In the genomic region with DNA sequence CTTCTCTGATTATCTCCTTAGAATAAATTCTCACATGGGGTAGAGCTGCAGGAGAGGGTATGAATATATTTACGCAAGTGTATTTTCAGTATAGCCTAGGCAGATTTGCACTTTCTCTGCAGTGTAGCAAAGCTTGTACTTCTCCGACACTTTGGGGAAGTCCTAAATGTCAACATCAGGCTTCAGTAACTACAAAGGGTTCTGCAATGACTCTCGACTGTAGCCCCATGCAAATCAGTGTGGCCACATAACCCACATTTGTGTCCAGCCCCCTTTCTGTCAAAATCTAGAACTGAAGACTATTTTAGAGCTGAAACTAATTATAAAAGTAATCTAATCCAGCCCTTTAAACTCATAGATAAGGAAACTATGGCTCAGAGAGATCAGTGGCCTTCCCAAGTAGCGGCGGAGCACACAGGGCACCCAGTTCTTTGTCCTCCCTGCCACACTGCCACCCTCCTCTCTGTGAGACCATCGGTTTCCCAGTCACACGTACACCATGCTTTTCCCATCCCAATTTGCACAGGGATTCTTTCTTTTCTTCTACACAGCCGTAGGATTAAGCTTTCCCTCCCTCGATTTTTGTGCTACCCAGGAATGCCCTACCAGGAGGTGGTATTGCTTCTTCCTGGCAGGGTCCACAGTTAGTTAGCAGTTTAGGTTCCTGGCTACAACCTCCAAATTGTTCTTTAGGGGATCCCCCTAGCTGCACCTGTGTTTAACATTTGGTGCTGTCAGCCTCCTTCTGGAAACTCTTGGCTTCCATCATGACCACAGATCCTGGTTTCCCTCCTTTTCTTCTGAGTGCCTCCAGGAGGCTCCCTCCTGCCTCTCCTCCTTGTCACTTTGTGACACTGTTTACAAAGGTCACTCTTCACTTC, we compare ENCODE assay signal across 9 cellular contexts. TPM values are rescaled to one million over a fixed set of nuclear protein-coding genes. Genes with fewer than 3 reads are reported as not detected.
A peak's percentile ranks its signal among the peaks of the same experiment; 100 is the strongest.
DNase-seq lines count a peak whose midpoint lies in the region; ATAC-seq, FAIRE-seq and TF ChIP-seq lines count a peak whose summit lies in the region.
"Had no signal": no experiment of that assay in that cellular context is flagged by ENCODE, and none has a peak within 500 bp of the region (broad histone marks: within the 10 kb centered on the region; RNA-seq: fewer than 3 reads in every experiment).

No MANE protein-coding gene starts in this region.

- TF ChIP-seq CTCF in right lobe of liver (IDR thresholded peaks at IDR 0.05) (no peak), HepG2 (CRISPR knock-in tag; IDR thresholded peaks at IDR 0.05) (no peak), tibial nerve (IDR thresholded peaks at IDR 0.05) (no peak), foreskin fibroblast (IDR thresholded peaks at IDR 0.05; ENCODE audit: low read depth, low read length) (no peak)

- no peak overlapping the region for H3K4me3 ChIP-seq in right lobe of liver
- no peak overlapping the region for H3K4me3 ChIP-seq in HepG2 (replicated peaks in 1 of 3; ENCODE audit: insufficient read depth in 1 of 3, low read depth in 2 of 3, low read length in 3 of 3)
- H3K4me3 ChIP-seq in SJSA1 = no peak overlapping the region
- H3K4me3 ChIP-seq in tibial nerve = no peak overlapping the region
- no peak overlapping the region for H3K4me3 ChIP-seq in foreskin fibroblast (ENCODE audit: low read depth in 1 of 2, low read length in 2 of 2)
- H3K4me3 ChIP-seq: thyroid gland had no signal

- no peaks in the 10 kb centered on the region for H4K20me1 ChIP-seq in HepG2 (ENCODE audit: insufficient read depth, low read length)

- FAIRE-seq in HepG2 (lab: Jason Lieb, UNC) = no peak

- no peaks in the 10 kb centered on the region for H3K79me2 ChIP-seq in HepG2 (ENCODE audit: insufficient read depth, low read length)

- no peaks in the 10 kb centered on the region for H3K4me1 ChIP-seq in right lobe of liver
- H3K4me1 ChIP-seq in HepG2 (ENCODE audit: insufficient read depth, low read length) = no peaks in the 10 kb centered on the region
- peaks cover 53% of the 10 kb centered on the region for H3K4me1 ChIP-seq in SJSA1 (replicated peaks)
- H3K4me1 ChIP-seq in tibial nerve = peaks cover 0 to 86% (median 46%) of the 10 kb centered on the region in 4 donors

- in situ Hi-C loops in HepG2 (cut with HindIII; ENCODE audit: extremely low pct_ligation_motif_present, low pct_unique_long_range_greater_than_20kb) = no loop called here

- POLR2A ChIA-PET in HepG2 (lab: Yijun Ruan, JAX) = no interaction called here

- H3K36me3 ChIP-seq in right lobe of liver (no peaks in the 10 kb centered on the region), HepG2 (replicated peaks in 1 of 2; ENCODE audit: control insufficient read depth in 1 of 2, insufficient read depth in 2 of 2, low read length in 2 of 2) (no peaks in the 10 kb centered on the region), SJSA1 (peaks cover 55% of the 10 kb centered on the region), tibial nerve (peaks cover 0 to 23% (median 0%) of the 10 kb centered on the region in 3 donors)

- DNase-seq in right lobe of liver (no peak), HepG2 (ENCODE audit: low spot score) (no peak), SJSA1 (ENCODE audit: low read depth in 1 of 2, low spot score in 2 of 2) (no peak), tibial nerve (ENCODE audit: low spot score in 2 of 2) (no peak), foreskin fibroblast (no peak), epidermal melanocyte (ENCODE audit: insufficient read length, low spot score) (no peak)
- no peak for DNase-seq in central memory CD4-positive, alpha-beta T cell
- DNase-seq: thyroid gland had no signal

- 74% methylated on average over 7 of the region's 9 CpGs for WGBS in right lobe of liver (ENCODE audit: insufficient coverage, low coverage, low lambda C conversion rate, missing lambda C conversion rate)
- 91% methylated on average over 9 of the region's 9 CpGs for WGBS in HepG2 (ENCODE audit: low lambda C conversion rate)
- WGBS in tibial nerve, 2 donors = 77 to 85% methylated on average over 9 of the region's 9 CpGs

- no peak overlapping the region for H3K9ac ChIP-seq in HepG2 (ENCODE audit: insufficient read depth, low read depth, low read length)

- no peak overlapping the region for H3K4me2 ChIP-seq in HepG2 (ENCODE audit: low read depth, low read length)

- BruUV-seq in HepG2 (replicated peaks; lab: Mats Ljungman, UMichigan) = no TSS peak

- intact Hi-C loops in right lobe of liver (cut with DNase I) = no loop called here
- intact Hi-C loops in HepG2 (cut with micrococcal nuclease; ENCODE audit: unreplicated experiment) = no loop called here

- H3K27me3 ChIP-seq in right lobe of liver = no peaks in the 10 kb centered on the region
- no peaks in the 10 kb centered on the region for H3K27me3 ChIP-seq in HepG2 (ENCODE audit: control insufficient read depth in 1 of 2, insufficient read depth in 2 of 2, low read length in 2 of 2)
- H3K27me3 ChIP-seq in SJSA1 (replicated peaks) = no peaks in the 10 kb centered on the region
- H3K27me3 ChIP-seq in tibial nerve = no peaks in the 10 kb centered on the region
- H3K27me3 ChIP-seq: thyroid gland had no signal

- CTCF ChIA-PET in HepG2 (lab: Yijun Ruan, JAX; ENCODE audit: low intra/inter-chr PET ratio, low total read pairs) = no interaction called here

- TF ChIP-seq EP300 in HepG2 (IDR thresholded peaks at IDR 0.05; ENCODE audit: low read depth in 2 of 2, low read length in 2 of 2) (no peak), HepG2 (CRISPR knock-in tag; IDR thresholded peaks at IDR 0.05; ENCODE audit: borderline replicate concordance) (no peak), tibial nerve (IDR thresholded peaks at IDR 0.05) (no peak)

- TF ChIP-seq RAD21 in HepG2 (CRISPR knock-in tag; IDR thresholded peaks at IDR 0.05) = no peak

- ATAC-seq in right lobe of liver (peak; percentile 39 to 62 (median 50)), HepG2 (no peak), HG02970 (IDR thresholded peaks at IDR 0.05; ENCODE audit: low FRiP score, unreplicated experiment) (peak; percentile 92)

- H3K27ac ChIP-seq in right lobe of liver = no peak overlapping the region
- H3K27ac ChIP-seq in HepG2 (ENCODE audit: extremely low read length, insufficient read depth, low read length) = no peak overlapping the region
- peak overlapping the region; percentile 88; the same call in 1 of the 2 replicates for H3K27ac ChIP-seq in SJSA1
- H3K27ac ChIP-seq in tibial nerve = peak overlapping the region in 3 of 4 donors; percentile 18 to 91 (median 68)

- H2AFZ ChIP-seq in HepG2 (ENCODE audit: low read length) = no peak overlapping the region

- TF ChIP-seq POLR2A in right lobe of liver (IDR thresholded peaks at IDR 0.05) (no peak), HepG2 (IDR thresholded peaks at IDR 0.05; ENCODE audit: insufficient read depth in 1 of 2, low read depth in 2 of 2, low read length in 2 of 2) (no peak), tibial nerve (IDR thresholded peaks at IDR 0.05) (no peak)

- H3K9me3 ChIP-seq in right lobe of liver (no peaks in the 10 kb centered on the region), HepG2 (ENCODE audit: low read length) (no peaks in the 10 kb centered on the region), SJSA1 (replicated peaks) (no peaks in the 10 kb centered on the region; the same call in 1 of the 2 replicates), tibial nerve (no peaks in the 10 kb centered on the region)
- H3K9me3 ChIP-seq: thyroid gland had no signal

RNA-seq across cellular contexts. Expression of a gene that starts 22.9 kb away (rescaled TPM):
- total RNA-seq in right lobe of liver (1 to 10 TPM; 2.5 to 7.9 (median 6.9) TPM), HepG2 (2016; rRNA removed; fragmentation: Illumina TruSeq; extraction: Trizol) (36.2 TPM in 2 replicates), tibial nerve (100 to 1,000 TPM; 107 to 289 (median 171) TPM)
- total RNA-seq in HepG2 (2016; cell fraction: cytosol; rRNA removed; fragmentation: Illumina TruSeq; extraction: Trizol; ENCODE audit: low read depth) = 30.3 and 31.5 TPM in 2 replicates
- 27.7 and 30.0 TPM in 2 replicates for total RNA-seq in HepG2 (2016; cell fraction: insoluble cytoplasmic fraction; rRNA removed; fragmentation: Illumina TruSeq; extraction: Trizol)
- total RNA-seq in HepG2 (2016; cell fraction: membrane; rRNA removed; fragmentation: Illumina TruSeq; extraction: Trizol) = 59.3 and 62.6 TPM in 2 replicates
- total RNA-seq in HepG2 (2016; cell fraction: nucleus; rRNA removed; fragmentation: Illumina TruSeq; extraction: Trizol) = 24.4 and 32.5 TPM in 2 replicates
- polyA plus RNA-seq in HepG2 (2011; rRNA removed) = 8.8 and 8.9 TPM in 2 replicates
- 7.2 and 8.0 TPM in 2 replicates for polyA plus RNA-seq in HepG2 (2011; cell fraction: cytosol; rRNA removed)
- polyA plus RNA-seq in HepG2 (2011; cell fraction: nucleus; rRNA removed) = 8.6 and 8.8 TPM in 2 replicates
- polyA plus RNA-seq in HepG2 (2012) = 4.2 and 4.6 TPM in 2 replicates
- 31.3 and 40.9 TPM in 2 replicates for polyA plus RNA-seq in HepG2 (2016; cell fraction: cytosol; fragmentation: Illumina TruSeq; extraction: Trizol; ENCODE audit: low read depth)
- 26.0 and 29.0 TPM in 2 replicates for polyA plus RNA-seq in HepG2 (2016; cell fraction: insoluble cytoplasmic fraction; fragmentation: Illumina TruSeq; extraction: Trizol; ENCODE audit: low read depth)
- polyA plus RNA-seq in HepG2 (2016; cell fraction: membrane; fragmentation: Illumina TruSeq; extraction: Trizol; ENCODE audit: low read depth) = 49.8 and 50.3 TPM in 2 replicates
- 34.3 and 34.5 TPM in 2 replicates for polyA plus RNA-seq in HepG2 (2016; cell fraction: nucleus; fragmentation: Illumina TruSeq; extraction: Trizol; ENCODE audit: insufficient read depth, low read depth)
- polyA minus RNA-seq in HepG2 (2011; rRNA and poly(A)+ RNA removed; ENCODE audit: low replicate concordance) = 5.8 and 6.5 TPM in 2 replicates
- 5.4 and 5.8 TPM in 2 replicates for polyA minus RNA-seq in HepG2 (2011; cell fraction: cytosol; rRNA and poly(A)+ RNA removed)
- 5.0 and 8.8 TPM in 2 replicates for polyA minus RNA-seq in HepG2 (2011; cell fraction: nucleus; rRNA and poly(A)+ RNA removed)
- 75.6 and 155 TPM in 2 replicates for total RNA-seq in SJSA1 (2014; rRNA removed; shearing (Covaris generic))

RNA-seq across cellular contexts. Expression of a gene that starts 41.7 kb away (rescaled TPM):
- not detected for total RNA-seq in right lobe of liver
- total RNA-seq in HepG2 (2016; rRNA removed; fragmentation: Illumina TruSeq; extraction: Trizol) = not detected in 2 replicates
- total RNA-seq in HepG2 (2016; cell fraction: cytosol; rRNA removed; fragmentation: Illumina TruSeq; extraction: Trizol; ENCODE audit: low read depth) = not detected in 2 replicates
- not detected in 2 replicates for total RNA-seq in HepG2 (2016; cell fraction: insoluble cytoplasmic fraction; rRNA removed; fragmentation: Illumina TruSeq; extraction: Trizol)
- total RNA-seq in HepG2 (2016; cell fraction: membrane; rRNA removed; fragmentation: Illumina TruSeq; extraction: Trizol) = 0.28 TPM in 1 of 2 replicates, not detected in the other
- not detected in 2 replicates for total RNA-seq in HepG2 (2016; cell fraction: nucleus; rRNA removed; fragmentation: Illumina TruSeq; extraction: Trizol)
- polyA plus RNA-seq in HepG2 (2011; rRNA removed) = not detected in 2 replicates
- not detected in 2 replicates for polyA plus RNA-seq in HepG2 (2011; cell fraction: cytosol; rRNA removed)
- not detected in 2 replicates for polyA plus RNA-seq in HepG2 (2011; cell fraction: nucleus; rRNA removed)
- polyA plus RNA-seq in HepG2 (2012) = 0.37 and 0.50 TPM in 2 replicates
- not detected in 2 replicates for polyA plus RNA-seq in HepG2 (2016; cell fraction: cytosol; fragmentation: Illumina TruSeq; extraction: Trizol; ENCODE audit: low read depth)
- polyA plus RNA-seq in HepG2 (2016; cell fraction: insoluble cytoplasmic fraction; fragmentation: Illumina TruSeq; extraction: Trizol; ENCODE audit: low read depth) = not detected in 2 replicates
- not detected in 2 replicates for polyA plus RNA-seq in HepG2 (2016; cell fraction: membrane; fragmentation: Illumina TruSeq; extraction: Trizol; ENCODE audit: low read depth)
- not detected in 2 replicates for polyA plus RNA-seq in HepG2 (2016; cell fraction: nucleus; fragmentation: Illumina TruSeq; extraction: Trizol; ENCODE audit: insufficient read depth, low read depth)
- not detected in 2 replicates for polyA minus RNA-seq in HepG2 (2011; rRNA and poly(A)+ RNA removed; ENCODE audit: low replicate concordance)
- polyA minus RNA-seq in HepG2 (2011; cell fraction: cytosol; rRNA and poly(A)+ RNA removed) = not detected in 2 replicates
- 0.26 and 0.37 TPM in 2 replicates for polyA minus RNA-seq in HepG2 (2011; cell fraction: nucleus; rRNA and poly(A)+ RNA removed)
- total RNA-seq in SJSA1 (2014; rRNA removed; shearing (Covaris generic)) = 0.13 TPM in 1 of 2 replicates, not detected in the other
- not detected for total RNA-seq in tibial nerve

Comparison
In these comparisons a context has a peak if more than half of its experiments do, and no peak if none do; other contexts are left out.
1. H3K27ac ChIP-seq: peak in SJSA1 (single experiment) and tibial nerve (3 of 4); none in right lobe of liver (0 of 3) and HepG2 (single experiment).